ENCODE assay signal across 17 cellular contexts in the genomic region with DNA sequence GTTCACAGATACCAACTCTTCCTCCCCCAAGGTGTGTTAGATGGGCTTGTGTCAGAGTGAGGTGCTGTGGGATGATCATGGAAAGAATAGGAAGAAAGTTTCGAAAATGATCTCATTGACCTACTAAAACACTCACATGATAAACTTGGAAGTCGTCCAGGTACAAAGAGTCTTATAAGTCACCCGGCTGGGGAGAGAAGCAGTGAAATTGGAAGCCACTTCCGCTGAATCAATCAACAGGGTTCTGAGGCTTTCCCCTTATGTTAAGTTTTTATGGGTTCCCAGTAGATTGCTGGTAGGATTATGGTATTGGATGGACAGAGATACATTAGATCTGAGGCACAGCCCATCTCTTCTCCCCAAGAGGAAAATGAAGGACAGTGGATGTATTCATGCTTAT.
A peak's percentile ranks its signal among the peaks of the same experiment; 100 is the strongest.
DNase-seq lines count a peak whose midpoint lies in the region; TF ChIP-seq lines count a peak whose summit lies in the region.
"Had no signal": no experiment of that assay in that cellular context is flagged by ENCODE, and none has a peak within 500 bp of the region (broad histone marks: within the 10 kb centered on the region; RNA-seq: fewer than 3 reads in every experiment).

No MANE protein-coding gene starts in this region.

- no peak overlapping the region for H2BK5ac ChIP-seq in trophoblast cell (ENCODE audit: low read depth, low read length, poor library complexity)

- H3K4me3 ChIP-seq in fibroblast of pulmonary artery (replicated peaks; ENCODE audit: low read depth, low read length) (no peak overlapping the region), testis (no peak overlapping the region), trophoblast cell (ENCODE audit: low read depth, low read length) (no peak overlapping the region), thyroid gland (replicated peaks in 1 of 3) (no peak overlapping the region)
- H3K4me3 ChIP-seq: cardiac muscle cell, left lung had no signal

- peak overlapping the region; percentile 59 to 75 for H3K27ac ChIP-seq in testis
- H3K27ac ChIP-seq in trophoblast cell (ENCODE audit: low read depth, low read length), result no peak overlapping the region
- H3K27ac ChIP-seq in thyroid gland, result no peak overlapping the region
- H3K27ac ChIP-seq: cardiac muscle cell, left lung had no signal

- H3K23ac ChIP-seq in trophoblast cell (ENCODE audit: low read length), result no peak overlapping the region

- H2BK120ac ChIP-seq in trophoblast cell (ENCODE audit: insufficient read depth, low read length, poor library complexity), result no peak overlapping the region

- TF ChIP-seq CTCF in fibroblast of pulmonary artery (IDR thresholded peaks at IDR 0.05; ENCODE audit: low read length, missing control alignments) (no peak), testis (IDR thresholded peaks at IDR 0.05) (no peak), thyroid gland (IDR thresholded peaks at IDR 0.05) (no peak)

- peaks cover 1% of the 10 kb centered on the region for H3K79me1 ChIP-seq in trophoblast cell (ENCODE audit: low read length)

- H3K14ac ChIP-seq in trophoblast cell (ENCODE audit: low read length), result no peak overlapping the region

- no peaks in the 10 kb centered on the region for H3K79me2 ChIP-seq in trophoblast cell (ENCODE audit: control insufficient read depth, insufficient read depth, low read length, poor library complexity)

- POLR2A ChIA-PET in HEK293T (lab: Yijun Ruan, JAX), result no interaction called here

- no peak overlapping the region for H2AK5ac ChIP-seq in trophoblast cell (ENCODE audit: low read length)

- no peaks in the 10 kb centered on the region for H3K27me3 ChIP-seq in testis
- no peaks in the 10 kb centered on the region for H3K27me3 ChIP-seq in trophoblast cell (ENCODE audit: insufficient read depth, low read length)
- H3K27me3 ChIP-seq in thyroid gland, result no peaks in the 10 kb centered on the region
- H3K27me3 ChIP-seq: cardiac muscle cell had no signal

- TF ChIP-seq POLR2A in testis (IDR thresholded peaks at IDR 0.05) (no peak), thyroid gland (IDR thresholded peaks at IDR 0.05) (no peak)

- no peak overlapping the region for H3K4ac ChIP-seq in trophoblast cell (ENCODE audit: low read depth, low read length)

- in situ Hi-C loops in SK-MEL-5 (cut with HindIII; ENCODE audit: low pct_unique_long_range_greater_than_20kb, low sequenced_read_pairs), result no loop called here

- H3K9ac ChIP-seq in trophoblast cell (ENCODE audit: low read length), result no peak overlapping the region

- WGBS in testis, 2 donors, result 39 to 56% methylated on average over 4 of the region's 4 CpGs
- WGBS in trophoblast cell (ENCODE audit: extremely low coverage, insufficient coverage, insufficient read length), result no CpG with 5 or more reads among the region's 4 CpGs
- 51 to 61% methylated on average over 4 of the region's 4 CpGs for WGBS in thyroid gland, 2 donors

- no peak overlapping the region for H3K4me2 ChIP-seq in trophoblast cell (ENCODE audit: low read length)

- intact Hi-C loops in testis (cut with DNase I; ENCODE audit: low total_unique reads), result no loop called here
- intact Hi-C loops in thyroid gland (cut with DNase I), result no loop called here

- H2AFZ ChIP-seq in trophoblast cell (ENCODE audit: insufficient read depth, low read length, poor library complexity), result no peak overlapping the region

- H4K12ac ChIP-seq in trophoblast cell (ENCODE audit: low read depth, low read length), result no peak overlapping the region

- CTCF ChIA-PET in HEK293T (lab: Yijun Ruan, JAX), result no interaction called here

- no peak overlapping the region for H2BK12ac ChIP-seq in trophoblast cell (ENCODE audit: low read length)

- H3K36me3 ChIP-seq in testis (ENCODE audit: low read depth, missing control alignments) (no peaks in the 10 kb centered on the region), trophoblast cell (ENCODE audit: control insufficient read depth in 1 of 2, insufficient read depth in 2 of 2, low read length in 2 of 2) (no peaks in the 10 kb centered on the region), thyroid gland (no peaks in the 10 kb centered on the region)
- H3K36me3 ChIP-seq: cardiac muscle cell, left lung had no signal

- no peak overlapping the region for H4K8ac ChIP-seq in trophoblast cell (ENCODE audit: low read depth, low read length)

- H4K91ac ChIP-seq in trophoblast cell (ENCODE audit: low read depth, low read length), result no peak overlapping the region

- peak; percentile 64 for DNase-seq in HEK293T (ENCODE audit: extremely low spot score)
- DNase-seq in SK-MEL-5 (ENCODE audit: low read depth, low spot score), result peak; percentile 86
- DNase-seq in fibroblast of pulmonary artery (ENCODE audit: low read depth), result peak; percentile 37
- DNase-seq in testis, result peak; percentile 48
- DNase-seq in trophoblast cell, result no peak
- no peak for DNase-seq in SKM-1 treated with dmso at 0.1 percent for 144 hours (lab: John Stamatoyannopoulos, UW; ENCODE audit: unreplicated experiment)
- no peak for DNase-seq in thyroid gland
- DNase-seq: activated CD8-positive, alpha-beta memory T cell treated with anti-CD3 and anti-CD28 coated beads, Interleukin-2, amount 50 U/mL, for 4 hours; activated naive CD4-positive, alpha-beta T cell treated with anti-CD3 and anti-CD28 coated beads for 36 hours; hippocampal formation; left lung; naive thymus-derived CD4-positive, alpha-beta T cell; NCI-H146; NCI-H446 treated with DMSO at 0.1 percent for 48 hours; OCI-M1; T-cell had no signal

- H3K4me1 ChIP-seq in testis (peaks cover 29% of the 10 kb centered on the region), trophoblast cell (ENCODE audit: control insufficient read depth in 1 of 2, insufficient read depth in 2 of 2, low read length in 2 of 2) (no peaks in the 10 kb centered on the region), thyroid gland (no peaks in the 10 kb centered on the region)
- H3K4me1 ChIP-seq: left lung had no signal

- no peak overlapping the region for H3K18ac ChIP-seq in trophoblast cell (ENCODE audit: low read length)

- no peaks in the 10 kb centered on the region for H3K9me3 ChIP-seq in testis
- H3K9me3 ChIP-seq in trophoblast cell (ENCODE audit: insufficient read depth, low read depth, low read length), result peaks cover 1% of the 10 kb centered on the region
- H3K9me3 ChIP-seq in thyroid gland, result no peaks in the 10 kb centered on the region
- H3K9me3 ChIP-seq: left lung had no signal

TF ChIP-seq in HEK293T, 16 proteins besides CTCF, POLR2A, EP300 and RAD21:
- TF ChIP-seq, protein P1, sequence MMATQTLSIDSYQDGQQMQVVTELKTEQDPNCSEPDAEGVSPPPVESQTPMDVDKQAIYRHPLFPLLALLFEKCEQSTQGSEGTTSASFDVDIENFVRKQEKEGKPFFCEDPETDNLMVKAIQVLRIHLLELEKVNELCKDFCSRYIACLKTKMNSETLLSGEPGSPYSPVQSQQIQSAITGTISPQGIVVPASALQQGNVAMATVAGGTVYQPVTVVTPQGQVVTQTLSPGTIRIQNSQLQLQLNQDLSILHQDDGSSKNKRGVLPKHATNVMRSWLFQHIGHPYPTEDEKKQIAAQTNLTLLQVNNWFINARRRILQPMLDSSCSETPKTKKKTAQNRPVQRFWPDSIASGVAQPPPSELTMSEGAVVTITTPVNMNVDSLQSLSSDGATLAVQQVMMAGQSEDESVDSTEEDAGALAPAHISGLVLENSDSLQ (IDR thresholded peaks at IDR 0.05), result peak; percentile 70
- no peak for TF ChIP-seq ZNF384 (IDR thresholded peaks at IDR 0.05)

Comparison
In these comparisons a context has a peak if more than half of its experiments do, and no peak if none do; other contexts are left out.
1. DNase-seq: peak in HEK293T (single experiment), SK-MEL-5 (single experiment), fibroblast of pulmonary artery (single experiment) and testis (single experiment); none in trophoblast cell (0 of 2), SKM-1 treated with dmso at 0.1 percent for 144 hours (single experiment) and thyroid gland (0 of 2).
2. H3K27ac ChIP-seq: peak in testis (2 of 2); none in trophoblast cell (single experiment) and thyroid gland (0 of 3).